In the genomic region with DNA sequence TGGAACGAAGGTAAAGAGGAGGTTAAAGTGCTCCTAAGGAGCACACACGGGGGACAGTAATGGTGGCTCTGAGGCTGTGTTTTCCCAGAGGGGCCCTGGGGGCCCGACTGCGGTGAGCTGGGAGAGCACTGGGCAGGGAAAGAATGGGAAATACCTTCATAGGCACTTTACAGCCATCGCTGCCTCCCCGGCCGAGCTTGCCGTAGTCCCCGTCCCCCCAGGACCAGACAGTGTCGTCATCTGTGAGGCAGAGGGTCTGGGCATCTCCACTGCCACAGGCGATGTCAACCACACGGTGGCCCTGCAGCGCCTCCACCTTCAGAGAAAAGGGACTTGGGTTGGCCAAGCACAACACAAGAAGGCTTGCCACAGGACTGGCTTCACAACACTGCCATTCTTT, we compare ENCODE assay signal across 34 cellular contexts. TPM values are rescaled to one million over a fixed set of nuclear protein-coding genes. Genes with fewer than 3 reads are reported as not detected.
"Had no signal": no experiment of that assay in that cellular context is flagged by ENCODE, and none has a peak within 500 bp of the region (broad histone marks: within the 10 kb centered on the region; RNA-seq: fewer than 3 reads in every experiment).

No MANE protein-coding gene starts in this region.

- H3K27ac ChIP-seq: esophagus muscularis mucosa, foreskin keratinocyte, gastroesophageal sphincter, heart left ventricle, hepatocyte, left ventricle myocardium inferior, lower lobe of right lung, pancreas, right lobe of liver, suprapubic skin, thyroid gland, vagina had no signal

- H3K4me3 Mint-ChIP-seq: naive thymus-derived CD8-positive, alpha-beta T cell; nephron progenitor cell; stimulated activated naive CD8-positive, alpha-beta T cell treated with anti-CD3 and anti-CD28 coated beads, Interleukin-15, amount 100 ng/mL, for 72 hours had no signal

- H3K27ac Mint-ChIP-seq: nephron progenitor cell; stimulated activated naive CD8-positive, alpha-beta T cell treated with anti-CD3 and anti-CD28 coated beads, Interleukin-15, amount 100 ng/mL, for 72 hours had no signal

- H3K4me3 ChIP-seq: coronary artery, esophagus muscularis mucosa, gastroesophageal sphincter, heart left ventricle, hepatocyte, left ventricle myocardium inferior, lower lobe of right lung, pancreas, right lobe of liver, smooth muscle cell, suprapubic skin, thyroid gland, vagina had no signal

- H3K27me3 ChIP-seq: esophagus muscularis mucosa, foreskin keratinocyte, gastroesophageal sphincter, heart left ventricle, hepatocyte, pancreas, right lobe of liver, suprapubic skin, thyroid gland, vagina had no signal

- H3K79me2 ChIP-seq: hepatocyte had no signal

- H3K4me1 Mint-ChIP-seq: nephron progenitor cell had no signal

- H2AFZ ChIP-seq: hepatocyte had no signal

- DNase-seq: dermis blood vessel endothelial cell; effector memory CD4-positive, alpha-beta T cell; foreskin keratinocyte; left cardiac atrium; left ventricle myocardium inferior; lower lobe of right lung; naive thymus-derived CD8-positive, alpha-beta T cell; nephron progenitor cell; nucleus accumbens; pancreas; retina; right lobe of liver; stimulated activated CD4-positive, alpha-beta T cell treated with anti-CD3 and anti-CD28 coated beads, Interleukin-12 subunit alpha, Interleukin-12 subunit beta, amount 100 ng/mL, for 4 hours; stimulated activated CD4-positive, alpha-beta T cell treated with anti-CD3 and anti-CD28 coated beads, Interleukin-1b, Interleukin-23, amount 100 ng/mL, for 48 hours; stimulated activated CD4-positive, alpha-beta T cell treated with anti-CD3 and anti-CD28 coated beads, Interleukin-4, amount 100 ng/mL, for 1 hour; stimulated activated CD8-positive, alpha-beta memory T cell treated with anti-CD3 and anti-CD28 coated beads, Interleukin-4, amount 100 ng/mL, for 48 hours; stimulated activated naive CD4-positive, alpha-beta T cell; stimulated activated naive CD8-positive, alpha-beta T cell treated with anti-CD3 and anti-CD28 coated beads, Interleukin-15, amount 100 ng/mL, for 72 hours; thyroid gland; trophoblast cell had no signal

- H3K4me2 ChIP-seq: hepatocyte, smooth muscle cell had no signal

- ATAC-seq: foreskin keratinocyte; gastroesophageal sphincter; heart left ventricle; left cardiac atrium; lower lobe of right lung; naive thymus-derived CD8-positive, alpha-beta T cell; pancreas; right lobe of liver; stimulated activated naive CD8-positive, alpha-beta T cell treated with anti-CD3 and anti-CD28 coated beads, Interleukin-15, amount 100 ng/mL, for 72 hours had no signal

- H3K27me3 Mint-ChIP-seq: naive thymus-derived CD8-positive, alpha-beta T cell; stimulated activated naive CD8-positive, alpha-beta T cell treated with anti-CD3 and anti-CD28 coated beads, Interleukin-15, amount 100 ng/mL, for 72 hours had no signal

- H3K4me1 ChIP-seq: foreskin keratinocyte, pancreas, right lobe of liver, suprapubic skin, thyroid gland, vagina had no signal

- H3K9me3 Mint-ChIP-seq: naive thymus-derived CD8-positive, alpha-beta T cell; nephron progenitor cell; stimulated activated naive CD8-positive, alpha-beta T cell treated with anti-CD3 and anti-CD28 coated beads, Interleukin-15, amount 100 ng/mL, for 72 hours had no signal

- H3K9me3 ChIP-seq: esophagus muscularis mucosa, gastroesophageal sphincter, heart left ventricle, left ventricle myocardium inferior, lower lobe of right lung, pancreas, right lobe of liver, suprapubic skin, thyroid gland, vagina had no signal

RNA-seq across cellular contexts. Expression of a gene that starts 32.8 kb away (rescaled TPM):
- total RNA-seq: dermis blood vessel endothelial cell; endothelial cell of umbilical vein; epithelial cell of proximal tubule; fibroblast of lung; left ventricle myocardium inferior; mesenteric fat pad; myocyte; naive thymus-derived CD8-positive, alpha-beta T cell; pulmonary artery endothelial cell; smooth muscle cell had no signal
- polyA plus RNA-seq: endothelial cell of umbilical vein; fibroblast of lung; naive thymus-derived CD8-positive, alpha-beta T cell had no signal
